Comparison of ENCODE assay signal across 13 cellular contexts in the genomic region with DNA sequence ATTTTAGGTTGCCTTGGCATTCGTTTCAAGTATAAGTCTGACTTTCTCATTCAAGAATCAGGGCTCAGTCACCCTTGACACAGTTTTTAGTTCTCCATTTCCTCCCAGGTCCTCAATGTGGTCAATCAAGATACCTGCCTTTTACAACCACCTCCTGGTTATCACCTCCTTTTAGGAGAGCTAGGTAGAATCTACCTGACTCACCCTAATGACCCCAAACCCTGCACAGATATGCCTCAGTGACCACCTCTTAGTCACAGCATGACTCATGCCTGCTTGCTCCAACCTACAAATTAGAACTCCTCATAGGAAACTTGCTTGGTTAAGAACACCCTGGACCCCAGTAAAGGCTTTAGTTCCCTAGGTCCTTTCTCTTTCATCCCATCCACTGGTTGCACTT. TPM values are rescaled to one million over a fixed set of nuclear protein-coding genes. Genes with fewer than 3 reads are reported as not detected.
DNase-seq lines count a peak whose midpoint lies in the region; ATAC-seq and TF ChIP-seq lines count a peak whose summit lies in the region.
"Had no signal": no experiment of that assay in that cellular context is flagged by ENCODE, and none has a peak within 500 bp of the region (broad histone marks: within the 10 kb centered on the region; RNA-seq: fewer than 3 reads in every experiment).

No MANE protein-coding gene starts in this region.

- no peaks in the 10 kb centered on the region for H3K79me2 ChIP-seq in OCI-LY7 (ENCODE audit: insufficient read depth, low read depth, low read length)

- H2AFZ ChIP-seq in OCI-LY7 (ENCODE audit: low read length) = no peak overlapping the region

- no peaks in the 10 kb centered on the region for H3K9me2 ChIP-seq in OCI-LY7 (ENCODE audit: insufficient read depth, low read length)

- H3K27ac ChIP-seq in OCI-LY7 (ENCODE audit: low read depth, low read length, poor library complexity, severe bottlenecking) = no peak overlapping the region

- H3K36me3 ChIP-seq in OCI-LY7 (ENCODE audit: insufficient read depth, low read length) = no peaks in the 10 kb centered on the region

- H3K27ac Mint-ChIP-seq in activated T-cell treated with anti-CD3 and anti-CD28 coated beads, Interleukin-2, amount 50 U/mL, for 72 hours = no peak overlapping the region
- H3K27ac Mint-ChIP-seq in stimulated activated effector memory CD8-positive, alpha-beta T cell treated with anti-CD3 and anti-CD28 coated beads, Interleukin-12 subunit alpha, Interleukin-12 subunit beta, amount 100 ng/mL, for 72 hours = no peak overlapping the region
- H3K27ac Mint-ChIP-seq: endodermal cell, progenitor cell of endocrine pancreas, T-cell had no signal

- H3K4me1 ChIP-seq in OCI-LY7 (ENCODE audit: insufficient read depth, low read length, poor library complexity, severe bottlenecking) = no peaks in the 10 kb centered on the region

- no peaks in the 10 kb centered on the region for H3K9me3 ChIP-seq in OCI-LY7 (ENCODE audit: low read length)

- H3K4me3 ChIP-seq in astrocyte of the spinal cord (ENCODE audit: low read depth, low read length) (no peak overlapping the region), OCI-LY7 (ENCODE audit: low read depth, low read length, poor library complexity, severe bottlenecking) (no peak overlapping the region)

- peak; percentile 65 to 71 for ATAC-seq in activated T-cell treated with anti-CD3 and anti-CD28 coated beads, Interleukin-2, amount 50 U/mL, for 72 hours (replicated peaks in 1 of 2)
- ATAC-seq in stimulated activated effector memory CD8-positive, alpha-beta T cell treated with anti-CD3 and anti-CD28 coated beads, Interleukin-12 subunit alpha, Interleukin-12 subunit beta, amount 100 ng/mL, for 72 hours = peak; percentile 88
- ATAC-seq: T-cell had no signal

- H3K4me3 Mint-ChIP-seq in activated T-cell treated with anti-CD3 and anti-CD28 coated beads, Interleukin-2, amount 50 U/mL, for 72 hours = no peak overlapping the region
- no peak overlapping the region for H3K4me3 Mint-ChIP-seq in stimulated activated effector memory CD8-positive, alpha-beta T cell treated with anti-CD3 and anti-CD28 coated beads, Interleukin-12 subunit alpha, Interleukin-12 subunit beta, amount 100 ng/mL, for 72 hours
- H3K4me3 Mint-ChIP-seq: endodermal cell, T-cell had no signal

- POLR2A ChIA-PET in OCI-LY7 (lab: Charles Lee) = no interaction called here

- peaks cover 7% of the 10 kb centered on the region for H3K4me1 Mint-ChIP-seq in activated T-cell treated with anti-CD3 and anti-CD28 coated beads, Interleukin-2, amount 50 U/mL, for 72 hours (ENCODE audit: low read depth)
- peaks cover 9% of the 10 kb centered on the region for H3K4me1 Mint-ChIP-seq in stimulated activated effector memory CD8-positive, alpha-beta T cell treated with anti-CD3 and anti-CD28 coated beads, Interleukin-12 subunit alpha, Interleukin-12 subunit beta, amount 100 ng/mL, for 72 hours
- H3K4me1 Mint-ChIP-seq: endodermal cell, T-cell had no signal

- in situ Hi-C loops in astrocyte of the spinal cord (cut with HindIII; ENCODE audit: low sequenced_read_pairs) = no loop called here

- TF ChIP-seq CTCF in astrocyte of the spinal cord (IDR thresholded peaks at IDR 0.05; ENCODE audit: low read depth, low read length) (no peak), OCI-LY7 (conservative IDR thresholded peaks at IDR 0.05; ENCODE audit: low read length) (no peak)

- H3K9me3 Mint-ChIP-seq in activated T-cell treated with anti-CD3 and anti-CD28 coated beads, Interleukin-2, amount 50 U/mL, for 72 hours = no peaks in the 10 kb centered on the region
- H3K9me3 Mint-ChIP-seq in stimulated activated effector memory CD8-positive, alpha-beta T cell treated with anti-CD3 and anti-CD28 coated beads, Interleukin-12 subunit alpha, Interleukin-12 subunit beta, amount 100 ng/mL, for 72 hours = peaks cover 3% of the 10 kb centered on the region

- H3K36me3 Mint-ChIP-seq in activated T-cell treated with anti-CD3 and anti-CD28 coated beads, Interleukin-2, amount 50 U/mL, for 72 hours (ENCODE audit: insufficient read depth in 2 of 2) = no peaks in the 10 kb centered on the region
- no peaks in the 10 kb centered on the region for H3K36me3 Mint-ChIP-seq in stimulated activated effector memory CD8-positive, alpha-beta T cell treated with anti-CD3 and anti-CD28 coated beads, Interleukin-12 subunit alpha, Interleukin-12 subunit beta, amount 100 ng/mL, for 72 hours
- H3K36me3 Mint-ChIP-seq: T-cell had no signal

- peak; percentile 1 to 11 for DNase-seq in activated T-cell treated with anti-CD3 and anti-CD28 coated beads, Interleukin-2, amount 50 U/mL, for 72 hours
- no peak for DNase-seq in activated T-cell treated with anti-CD3 and anti-CD28 coated beads for 4 hours
- peak; percentile 13 for DNase-seq in HK-2 (ENCODE audit: unreplicated experiment)
- DNase-seq in astrocyte of the spinal cord (ENCODE audit: low read depth, low spot score) = peak; percentile 20
- DNase-seq in stimulated activated effector memory CD8-positive, alpha-beta T cell treated with anti-CD3 and anti-CD28 coated beads, Interleukin-12 subunit alpha, Interleukin-12 subunit beta, amount 100 ng/mL, for 72 hours (ENCODE audit: low spot score in 2 of 2) = no peak
- DNase-seq in NCI-H1417 treated with DMSO at 0.1 percent for 48 hours (lab: John Stamatoyannopoulos, UW) = no peak
- no peak for DNase-seq in OCI-LY7 (ENCODE audit: low spot score)
- DNase-seq in hippocampal formation (lab: John Stamatoyannopoulos, UW) = no peak
- DNase-seq: amygdala, endodermal cell, hypothalamus, T-cell had no signal

- intact Hi-C loops in OCI-LY7 (cut with micrococcal nuclease; ENCODE audit: unreplicated experiment) = no loop called here

- no peaks in the 10 kb centered on the region for H4K20me1 ChIP-seq in OCI-LY7 (ENCODE audit: insufficient read depth, low read length)

- no peak overlapping the region for H3K4me2 ChIP-seq in OCI-LY7 (ENCODE audit: low read length)

- no TSS peak for BruUV-seq in OCI-LY7 (replicated peaks; lab: Mats Ljungman, UMichigan)

- no peaks in the 10 kb centered on the region for H3K27me3 Mint-ChIP-seq in activated T-cell treated with anti-CD3 and anti-CD28 coated beads, Interleukin-2, amount 50 U/mL, for 72 hours (ENCODE audit: low read depth)
- H3K27me3 Mint-ChIP-seq: progenitor cell of endocrine pancreas had no signal

- CTCF ChIA-PET in OCI-LY7 (lab: Charles Lee; ENCODE audit: unreplicated experiment) = no interaction called here

RNA-seq across cellular contexts. Expression of gene DMXL2, which starts 22.5 kb away (rescaled TPM):
- 10 to 100 TPM in 1 of 2 donors, 1 to 10 TPM in 1; 8.8 to 10.8 TPM for total RNA-seq in activated T-cell treated with anti-CD3 and anti-CD28 coated beads, Interleukin-2, amount 50 U/mL, for 72 hours
- 0.33 and 0.47 TPM in 2 replicates for total RNA-seq in OCI-LY7 (2014; rRNA removed; shearing (Covaris generic))
- total RNA-seq in OCI-LY7 (2022) = 0.32 and 0.35 TPM in 2 replicates

Comparison
In these comparisons a context has a peak if more than half of its experiments do, and no peak if none do; other contexts are left out.
1. DNase-seq: peak in activated T-cell treated with anti-CD3 and anti-CD28 coated beads, Interleukin-2, amount 50 U/mL, for 72 hours (2 of 2), HK-2 (single experiment) and astrocyte of the spinal cord (single experiment); none in activated T-cell treated with anti-CD3 and anti-CD28 coated beads for 4 hours (single experiment), stimulated activated effector memory CD8-positive, alpha-beta T cell treated with anti-CD3 and anti-CD28 coated beads, Interleukin-12 subunit alpha, Interleukin-12 subunit beta, amount 100 ng/mL, for 72 hours (0 of 2), NCI-H1417 treated with DMSO at 0.1 percent for 48 hours (single experiment), OCI-LY7 (single experiment) and hippocampal formation (0 of 2).
2. RNA of gene DMXL2, which starts 22.5 kb away (total RNA-seq): 8.8 to 10.8 TPM in activated T-cell treated with anti-CD3 and anti-CD28 coated beads, Interleukin-2, amount 50 U/mL, for 72 hours; 0.32 to 0.47 TPM in OCI-LY7; every median in the first group is over 4 times any median in the second.